In the genomic region with DNA sequence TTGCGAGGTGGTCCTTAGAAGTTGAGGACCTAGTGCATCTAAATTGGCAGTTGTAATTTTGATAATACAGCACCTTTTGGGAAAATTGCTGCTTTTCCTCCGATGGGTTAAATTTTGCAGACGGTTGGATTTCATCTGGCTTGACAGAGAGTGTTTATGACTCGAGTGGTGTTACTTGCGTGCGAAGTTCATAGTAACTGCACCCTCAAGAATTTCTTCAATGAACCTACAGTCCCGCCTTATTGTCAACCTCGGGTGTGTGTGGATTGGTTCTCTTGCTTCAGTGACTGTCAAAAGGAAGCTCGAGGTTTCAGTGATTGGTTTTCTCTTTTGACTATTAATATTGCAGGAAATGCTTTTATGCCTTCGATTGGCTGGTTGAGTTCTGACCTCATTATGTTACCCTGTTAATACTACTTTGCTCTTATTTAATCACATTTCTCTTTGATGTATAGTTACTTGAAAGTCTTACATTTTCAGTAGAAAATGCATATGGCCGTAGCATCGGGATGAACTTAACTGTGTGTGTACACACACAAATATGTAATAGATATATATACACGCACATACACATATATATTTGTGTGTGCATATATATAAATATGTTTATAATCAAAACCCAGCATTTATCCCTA, we compare ENCODE assay signal across 8 cellular contexts. TPM values are rescaled to one million over a fixed set of nuclear protein-coding genes. Genes with fewer than 3 reads are reported as not detected.
A peak's percentile ranks its signal among the peaks of the same experiment; 100 is the strongest.
DNase-seq lines count a peak whose midpoint lies in the region; ATAC-seq and TF ChIP-seq lines count a peak whose summit lies in the region.

No MANE protein-coding gene starts in this region.

- in situ Hi-C loops in mammary epithelial cell (cut with MboI; ENCODE audit: low sequenced_read_pairs in 2 of 2), result no loop called here

- TSS peak; percentile 30 for BruUV-seq in mammary epithelial cell (replicated peaks; lab: Mats Ljungman, UMichigan)

- TF ChIP-seq CTCF in mammary epithelial cell (conservative IDR thresholded peaks at IDR 0.05 in 1 of 2, IDR thresholded peaks at IDR 0.05 in 1 of 2; ENCODE audit: extremely low read depth in 1 of 2, insufficient read depth in 1 of 2, low read depth in 1 of 2, low read length in 2 of 2), result no peak

- peaks cover 18% of the 10 kb centered on the region for H3K4me1 ChIP-seq in mammary epithelial cell (ENCODE audit: insufficient read depth, low read length)

- dilution Hi-C loops in mammary epithelial cell (cut with HindIII; ENCODE audit: low sequenced_read_pairs), result no loop called here

- peaks cover 58% of the 10 kb centered on the region for H3K79me2 ChIP-seq in mammary epithelial cell (ENCODE audit: insufficient read depth, low read length)

- H4K20me1 ChIP-seq in mammary epithelial cell (ENCODE audit: insufficient read depth, low read length), result peaks cover 8% of the 10 kb centered on the region

- intact Hi-C loops in mammary epithelial cell (cut with micrococcal nuclease), result loop anchor here (1.0 to 10.0 kb wide), 3 partner anchors 226 to 919 kb away; no protein-coding TSS in a partner anchor

- peak; percentile 40 for ATAC-seq in HG02870 (IDR thresholded peaks at IDR 0.05; ENCODE audit: unreplicated experiment)

- peak overlapping the region; percentile 89 for H3K4me2 ChIP-seq in mammary epithelial cell (ENCODE audit: insufficient read depth, low read depth, low read length)

- DNase-seq in activated CD4-positive, CD25-positive, alpha-beta regulatory T cell treated with anti-CD3 and anti-CD28 coated beads, Interleukin-2, amount 50 U/mL, for 16 hours (ENCODE audit: low read depth, low spot score), result peak; percentile 59
- no peak for DNase-seq in activated CD4-positive, CD25-positive, alpha-beta regulatory T cell treated with anti-CD3 and anti-CD28 coated beads, Interleukin-2, amount 50 U/mL, for 72 hours
- DNase-seq in NCI-H1436 treated with DMSO at 0.1 percent for 48 hours (lab: John Stamatoyannopoulos, UW) (peak; percentile 58), T-helper 9 cell (peak; percentile 42), mammary epithelial cell (peak; percentile 89), iris pigment epithelial cell (ENCODE audit: low read depth) (peak; percentile 95)
- peak; percentile 12 for DNase-seq in stimulated activated CD4-positive, alpha-beta T cell treated with anti-CD3 and anti-CD28 coated beads, Interleukin-12 subunit alpha, Interleukin-12 subunit beta, amount 100 ng/mL, for 4 hours

- H3K27ac ChIP-seq in mammary epithelial cell (ENCODE audit: insufficient read depth, low read depth, low read length), result peak overlapping the region; percentile 82

- H3K4me3 ChIP-seq in mammary epithelial cell (replicated peaks in 1 of 3; ENCODE audit: insufficient read depth in 1 of 3, low read depth in 2 of 3, low read length in 3 of 3), result peak overlapping the region; percentile 64 to 91 (median 83)

- CTCF ChIA-PET in mammary epithelial cell (lab: Charles Lee; ENCODE audit: low non-redundant PET), result interaction anchor here (0.5 to 0.6 kb wide), 2 partner anchors 35 to 639 kb away, joined by 3 to 5 read pairs; no protein-coding TSS in a partner anchor

- H3K9ac ChIP-seq in mammary epithelial cell (ENCODE audit: insufficient read depth, low read length), result peak overlapping the region; percentile 84

- no peaks in the 10 kb centered on the region for H3K36me3 ChIP-seq in mammary epithelial cell (ENCODE audit: insufficient read depth, low read length)

- under 1% methylated on average over 13 of the region's 13 CpGs for WGBS in mammary epithelial cell (ENCODE audit: low coverage, missing lambda C conversion rate)

- H2AFZ ChIP-seq in mammary epithelial cell (ENCODE audit: low read depth, low read length), result peak overlapping the region; percentile 91

- no peaks in the 10 kb centered on the region for H3K27me3 ChIP-seq in mammary epithelial cell (ENCODE audit: insufficient read depth, low read length)

- H3K9me3 ChIP-seq in mammary epithelial cell (replicated peaks; ENCODE audit: insufficient read depth, low read length), result no peaks in the 10 kb centered on the region

RNA-seq across cellular contexts. Expression of a gene that starts 1.5 kb away (rescaled TPM):
- 10 to 100 TPM; 17.3 to 20.6 TPM for total RNA-seq in mammary epithelial cell
- polyA plus RNA-seq in mammary epithelial cell, result 7.3 TPM
- polyA minus RNA-seq in mammary epithelial cell, result 8.3 TPM
